Comparison of ENCODE assay signal across 22 cellular contexts in genomic region chr14:104105822-104106470, GRCh38. TPM values are rescaled to one million over a fixed set of nuclear protein-coding genes. Genes with fewer than 3 reads are reported as not detected.
DNase-seq lines count a peak whose midpoint lies in the region; ATAC-seq and TF ChIP-seq lines count a peak whose summit lies in the region.
"Had no signal": no experiment of that assay in that cellular context is flagged by ENCODE, and none has a peak within 500 bp of the region (broad histone marks: within the 10 kb centered on the region; RNA-seq: fewer than 3 reads in every experiment).

No MANE protein-coding gene starts in this region.

- CTCF ChIA-PET in activated CD4-positive, alpha-beta T cell treated with anti-CD3 and anti-CD28 coated beads for 36 hours (lab: Charles Lee), result interaction anchor here (0.7 to 1.3 kb wide), 2 partner anchors 11 to 115 kb away, joined by 3 to 4 read pairs; no protein-coding TSS in a partner anchor
- CTCF ChIA-PET in activated CD4-positive, alpha-beta T cell treated with anti-CD3 and anti-CD28 coated beads, Interleukin-2, amount 10 ng/mL, durations not matched to agents 7 days and 5 days (lab: Charles Lee), result no interaction called here

- no peaks in the 10 kb centered on the region for H3K9me3 ChIP-seq in upper lobe of right lung
- H3K9me3 ChIP-seq: adrenal gland had no signal

- H3K27ac ChIP-seq in upper lobe of right lung, result no peak overlapping the region
- H3K27ac ChIP-seq: adrenal gland, foreskin keratinocyte, SK-N-MC had no signal

- DNase-seq in activated CD4-positive, alpha-beta T cell treated with anti-CD3 and anti-CD28 coated beads for 36 hours, result peak; percentile 2
- DNase-seq in activated CD4-positive, alpha-beta T cell treated with anti-CD3 and anti-CD28 coated beads, Interleukin-2, amount 10 ng/mL, durations not matched to agents 7 days and 5 days, result no peak
- DNase-seq in stimulated activated naive CD8-positive, alpha-beta T cell treated with anti-CD3 and anti-CD28 coated beads, Interleukin-15, Interleukin-2, amounts not matched to agents 100 U/mL and 50 U/mL, for 24 hours, result peak; percentile 1
- DNase-seq in stimulated activated naive CD8-positive, alpha-beta T cell treated with anti-CD3 and anti-CD28 coated beads, Interleukin-15, amount 100 ng/mL, for 72 hours, result no peak
- DNase-seq in nephron progenitor cell, result peak; percentile 1
- peak; percentile 61 for DNase-seq in upper lobe of right lung
- DNase-seq in GF-D8 (lab: John Stamatoyannopoulos, UW), result no peak
- no peak for DNase-seq in NCI-H2227 (lab: John Stamatoyannopoulos, UW; ENCODE audit: unreplicated experiment)
- DNase-seq: 8988T; activated CD8-positive, alpha-beta memory T cell treated with anti-CD3 and anti-CD28 coated beads, Interleukin-2, amount 50 U/mL, for 48 hours; adrenal gland; CD8-positive, alpha-beta T cell; effector CD8-positive, alpha-beta T cell; foreskin keratinocyte; HFFc6; NCI-H1694; NCI-H2171; NCI-H69 had no signal

- H3K36me3 Mint-ChIP-seq in activated CD4-positive, alpha-beta T cell treated with anti-CD3 and anti-CD28 coated beads for 36 hours (ENCODE audit: low read depth), result no peaks in the 10 kb centered on the region
- H3K36me3 Mint-ChIP-seq in activated CD4-positive, alpha-beta T cell treated with anti-CD3 and anti-CD28 coated beads, Interleukin-2, amount 10 ng/mL, durations not matched to agents 7 days and 5 days (ENCODE audit: low read depth), result no peaks in the 10 kb centered on the region
- H3K36me3 Mint-ChIP-seq in nephron progenitor cell (ENCODE audit: low read depth), result no peaks in the 10 kb centered on the region
- H3K36me3 Mint-ChIP-seq: brain; CD8-positive, alpha-beta T cell had no signal

- TF ChIP-seq CTCF in nephron progenitor cell (IDR thresholded peaks at IDR 0.05) (no peak), upper lobe of right lung (IDR thresholded peaks at IDR 0.05) (no peak)

- H3K27me3 Mint-ChIP-seq in activated CD4-positive, alpha-beta T cell treated with anti-CD3 and anti-CD28 coated beads for 36 hours, result no peaks in the 10 kb centered on the region
- no peaks in the 10 kb centered on the region for H3K27me3 Mint-ChIP-seq in activated CD4-positive, alpha-beta T cell treated with anti-CD3 and anti-CD28 coated beads, Interleukin-2, amount 10 ng/mL, durations not matched to agents 7 days and 5 days
- peaks cover 8% of the 10 kb centered on the region for H3K27me3 Mint-ChIP-seq in stimulated activated naive CD8-positive, alpha-beta T cell treated with anti-CD3 and anti-CD28 coated beads, Interleukin-15, amount 100 ng/mL, for 72 hours
- H3K27me3 Mint-ChIP-seq in nephron progenitor cell (ENCODE audit: low read depth, poor library complexity), result no peaks in the 10 kb centered on the region

- no peak for ATAC-seq in activated CD4-positive, alpha-beta T cell treated with anti-CD3 and anti-CD28 coated beads for 36 hours
- ATAC-seq in stimulated activated naive CD8-positive, alpha-beta T cell treated with anti-CD3 and anti-CD28 coated beads, Interleukin-15, Interleukin-2, amounts not matched to agents 100 U/mL and 50 U/mL, for 24 hours, result no peak
- no peak for ATAC-seq in stimulated activated naive CD8-positive, alpha-beta T cell treated with anti-CD3 and anti-CD28 coated beads, Interleukin-15, amount 100 ng/mL, for 72 hours
- ATAC-seq in upper lobe of right lung, result no peak
- ATAC-seq: CD8-positive, alpha-beta T cell; foreskin keratinocyte had no signal

- no peak overlapping the region for H3K27ac Mint-ChIP-seq in activated CD4-positive, alpha-beta T cell treated with anti-CD3 and anti-CD28 coated beads for 36 hours
- H3K27ac Mint-ChIP-seq in activated CD4-positive, alpha-beta T cell treated with anti-CD3 and anti-CD28 coated beads, Interleukin-2, amount 10 ng/mL, durations not matched to agents 7 days and 5 days, result no peak overlapping the region
- no peak overlapping the region for H3K27ac Mint-ChIP-seq in stimulated activated naive CD8-positive, alpha-beta T cell treated with anti-CD3 and anti-CD28 coated beads, Interleukin-15, amount 100 ng/mL, for 72 hours
- H3K27ac Mint-ChIP-seq in nephron progenitor cell, result no peak overlapping the region
- H3K27ac Mint-ChIP-seq: CD8-positive, alpha-beta T cell; HFFc6 had no signal

- POLR2A ChIA-PET in activated CD4-positive, alpha-beta T cell treated with anti-CD3 and anti-CD28 coated beads for 36 hours (lab: Charles Lee), result no interaction called here
- POLR2A ChIA-PET in activated CD4-positive, alpha-beta T cell treated with anti-CD3 and anti-CD28 coated beads, Interleukin-2, amount 10 ng/mL, durations not matched to agents 7 days and 5 days (lab: Charles Lee), result no interaction called here

- H3K36me3 ChIP-seq in upper lobe of right lung, result no peaks in the 10 kb centered on the region
- H3K36me3 ChIP-seq: adrenal gland had no signal

- no peak overlapping the region for H3K4me3 ChIP-seq in upper lobe of right lung
- H3K4me3 ChIP-seq: adrenal gland, SK-N-MC had no signal

- H3K9me3 Mint-ChIP-seq in activated CD4-positive, alpha-beta T cell treated with anti-CD3 and anti-CD28 coated beads for 36 hours (ENCODE audit: low read depth), result no peaks in the 10 kb centered on the region
- H3K9me3 Mint-ChIP-seq in activated CD4-positive, alpha-beta T cell treated with anti-CD3 and anti-CD28 coated beads, Interleukin-2, amount 10 ng/mL, durations not matched to agents 7 days and 5 days, result no peaks in the 10 kb centered on the region
- H3K9me3 Mint-ChIP-seq in stimulated activated naive CD8-positive, alpha-beta T cell treated with anti-CD3 and anti-CD28 coated beads, Interleukin-15, amount 100 ng/mL, for 72 hours, result no peaks in the 10 kb centered on the region
- no peaks in the 10 kb centered on the region for H3K9me3 Mint-ChIP-seq in nephron progenitor cell
- H3K9me3 Mint-ChIP-seq: brain; CD8-positive, alpha-beta T cell; HFFc6 had no signal

- H3K4me1 Mint-ChIP-seq in activated CD4-positive, alpha-beta T cell treated with anti-CD3 and anti-CD28 coated beads for 36 hours, result no peaks in the 10 kb centered on the region
- H3K4me1 Mint-ChIP-seq in activated CD4-positive, alpha-beta T cell treated with anti-CD3 and anti-CD28 coated beads, Interleukin-2, amount 10 ng/mL, durations not matched to agents 7 days and 5 days, result no peaks in the 10 kb centered on the region
- no peaks in the 10 kb centered on the region for H3K4me1 Mint-ChIP-seq in stimulated activated naive CD8-positive, alpha-beta T cell treated with anti-CD3 and anti-CD28 coated beads, Interleukin-15, amount 100 ng/mL, for 72 hours
- H3K4me1 Mint-ChIP-seq in nephron progenitor cell, result peaks cover 22% of the 10 kb centered on the region
- H3K4me1 Mint-ChIP-seq: brain had no signal

- H3K27me3 ChIP-seq in upper lobe of right lung, result no peaks in the 10 kb centered on the region
- H3K27me3 ChIP-seq: adrenal gland had no signal

- H3K4me1 ChIP-seq in upper lobe of right lung, result peaks cover 5% of the 10 kb centered on the region
- H3K4me1 ChIP-seq: adrenal gland, foreskin keratinocyte had no signal

- H3K4me3 Mint-ChIP-seq in activated CD4-positive, alpha-beta T cell treated with anti-CD3 and anti-CD28 coated beads for 36 hours, result no peak overlapping the region
- no peak overlapping the region for H3K4me3 Mint-ChIP-seq in activated CD4-positive, alpha-beta T cell treated with anti-CD3 and anti-CD28 coated beads, Interleukin-2, amount 10 ng/mL, durations not matched to agents 7 days and 5 days
- H3K4me3 Mint-ChIP-seq in stimulated activated naive CD8-positive, alpha-beta T cell treated with anti-CD3 and anti-CD28 coated beads, Interleukin-15, amount 100 ng/mL, for 72 hours, result no peak overlapping the region
- no peak overlapping the region for H3K4me3 Mint-ChIP-seq in nephron progenitor cell
- H3K4me3 Mint-ChIP-seq: brain; CD8-positive, alpha-beta T cell; HFFc6 had no signal

- intact Hi-C loops in activated CD4-positive, alpha-beta T cell treated with anti-CD3 and anti-CD28 coated beads for 36 hours (cut with DNase I, micrococcal nuclease), result no loop called here
- intact Hi-C loops in upper lobe of right lung (cut with DNase I), result no loop called here

RNA-seq across cellular contexts. Expression of gene ASPG, which starts 20.4 kb away (rescaled TPM):
- total RNA-seq in activated CD4-positive, alpha-beta T cell treated with anti-CD3 and anti-CD28 coated beads for 36 hours, result not detected
- not detected for total RNA-seq in activated CD4-positive, alpha-beta T cell treated with anti-CD3 and anti-CD28 coated beads, Interleukin-2, amount 10 ng/mL, durations not matched to agents 7 days and 5 days
- total RNA-seq in upper lobe of right lung, result 5.3 TPM
- total RNA-seq: CD8-positive, alpha-beta T cell; epithelial cell of proximal tubule; HFFc6 had no signal

RNA-seq across cellular contexts. Expression of gene KIF26A, which starts 32.4 kb away (rescaled TPM):
- total RNA-seq in activated CD4-positive, alpha-beta T cell treated with anti-CD3 and anti-CD28 coated beads for 36 hours, result under 1 TPM; 0.21 to 0.28 TPM
- total RNA-seq in activated CD4-positive, alpha-beta T cell treated with anti-CD3 and anti-CD28 coated beads, Interleukin-2, amount 10 ng/mL, durations not matched to agents 7 days and 5 days, result under 1 TPM; 0.35 to 0.50 TPM
- 5.9 TPM for total RNA-seq in upper lobe of right lung
- total RNA-seq: LHCN-M2 had no signal

Comparison
In these comparisons a context has a peak if more than half of its experiments do, and no peak if none do; other contexts are left out.
1. DNase-seq: peak in activated CD4-positive, alpha-beta T cell treated with anti-CD3 and anti-CD28 coated beads for 36 hours (single experiment), stimulated activated naive CD8-positive, alpha-beta T cell treated with anti-CD3 and anti-CD28 coated beads, Interleukin-15, Interleukin-2, amounts not matched to agents 100 U/mL and 50 U/mL, for 24 hours (single experiment), nephron progenitor cell (single experiment) and upper lobe of right lung (single experiment); none in activated CD4-positive, alpha-beta T cell treated with anti-CD3 and anti-CD28 coated beads, Interleukin-2, amount 10 ng/mL, durations not matched to agents 7 days and 5 days (single experiment), stimulated activated naive CD8-positive, alpha-beta T cell treated with anti-CD3 and anti-CD28 coated beads, Interleukin-15, amount 100 ng/mL, for 72 hours (0 of 2), GF-D8 (single experiment) and NCI-H2227 (single experiment).